1 cellular context compared by ENCODE assay signal in genomic region chr9:99235069-99235468, GRCh38.
TF ChIP-seq lines count a peak whose summit lies in the region.

No MANE protein-coding gene starts in this region.

TF ChIP-seq in SK-N-SH treated with all-trans-retinoic acid at 6 μM for 48 hours, 23 proteins besides CTCF, POLR2A, EP300 and RAD21 (continued from another document):
- TF ChIP-seq POU6F1 (CRISPR knock-in tag; IDR thresholded peaks at IDR 0.05; ENCODE audit: borderline replicate concordance, low read depth) (no peak), OSR1 (CRISPR knock-in tag; IDR thresholded peaks at IDR 0.05) (no peak), ZFP30 (CRISPR knock-in tag; IDR thresholded peaks at IDR 0.05) (no peak), PATZ1 (CRISPR knock-in tag; IDR thresholded peaks at IDR 0.05; ENCODE audit: borderline replicate concordance) (no peak), CSDC2 (CRISPR knock-in tag; IDR thresholded peaks at IDR 0.05) (no peak), ISL1 (CRISPR knock-in tag; IDR thresholded peaks at IDR 0.05) (no peak)
